Comparison of ENCODE assay signal across 1 cellular context in the genomic region with DNA sequence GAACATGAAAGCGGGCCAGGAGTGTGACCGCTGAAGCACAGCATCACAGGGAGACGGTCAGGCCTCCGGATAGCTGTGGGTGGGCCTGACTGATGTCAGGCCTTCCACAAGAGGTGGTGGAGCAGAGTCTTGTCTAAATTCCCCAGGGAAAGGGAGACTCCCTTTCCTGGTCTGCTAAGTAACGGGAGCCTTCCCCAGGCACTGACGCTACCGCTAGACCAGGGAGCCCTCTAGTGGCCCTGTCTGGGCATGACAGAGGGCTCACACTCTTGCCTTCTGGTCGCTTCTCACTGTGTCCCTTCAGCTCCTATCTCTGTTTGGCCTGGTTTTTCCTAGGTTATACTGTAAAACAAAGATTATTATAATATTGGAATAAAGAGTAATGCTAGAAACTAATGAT.
TF ChIP-seq lines count a peak whose summit lies in the region.

No MANE protein-coding gene starts in this region.

TF ChIP-seq in GM23338, 12 proteins besides CTCF, POLR2A, EP300 and RAD21 (continued from another document):
- TF ChIP-seq, protein P1, sequence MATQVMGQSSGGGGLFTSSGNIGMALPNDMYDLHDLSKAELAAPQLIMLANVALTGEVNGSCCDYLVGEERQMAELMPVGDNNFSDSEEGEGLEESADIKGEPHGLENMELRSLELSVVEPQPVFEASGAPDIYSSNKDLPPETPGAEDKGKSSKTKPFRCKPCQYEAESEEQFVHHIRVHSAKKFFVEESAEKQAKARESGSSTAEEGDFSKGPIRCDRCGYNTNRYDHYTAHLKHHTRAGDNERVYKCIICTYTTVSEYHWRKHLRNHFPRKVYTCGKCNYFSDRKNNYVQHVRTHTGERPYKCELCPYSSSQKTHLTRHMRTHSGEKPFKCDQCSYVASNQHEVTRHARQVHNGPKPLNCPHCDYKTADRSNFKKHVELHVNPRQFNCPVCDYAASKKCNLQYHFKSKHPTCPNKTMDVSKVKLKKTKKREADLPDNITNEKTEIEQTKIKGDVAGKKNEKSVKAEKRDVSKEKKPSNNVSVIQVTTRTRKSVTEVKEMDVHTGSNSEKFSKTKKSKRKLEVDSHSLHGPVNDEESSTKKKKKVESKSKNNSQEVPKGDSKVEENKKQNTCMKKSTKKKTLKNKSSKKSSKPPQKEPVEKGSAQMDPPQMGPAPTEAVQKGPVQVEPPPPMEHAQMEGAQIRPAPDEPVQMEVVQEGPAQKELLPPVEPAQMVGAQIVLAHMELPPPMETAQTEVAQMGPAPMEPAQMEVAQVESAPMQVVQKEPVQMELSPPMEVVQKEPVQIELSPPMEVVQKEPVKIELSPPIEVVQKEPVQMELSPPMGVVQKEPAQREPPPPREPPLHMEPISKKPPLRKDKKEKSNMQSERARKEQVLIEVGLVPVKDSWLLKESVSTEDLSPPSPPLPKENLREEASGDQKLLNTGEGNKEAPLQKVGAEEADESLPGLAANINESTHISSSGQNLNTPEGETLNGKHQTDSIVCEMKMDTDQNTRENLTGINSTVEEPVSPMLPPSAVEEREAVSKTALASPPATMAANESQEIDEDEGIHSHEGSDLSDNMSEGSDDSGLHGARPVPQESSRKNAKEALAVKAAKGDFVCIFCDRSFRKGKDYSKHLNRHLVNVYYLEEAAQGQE (IDR thresholded peaks at IDR 0.05; ENCODE audit: unreplicated experiment) = no peak
- no peak for TF ChIP-seq ZNF114 (CRISPR knock-in tag; IDR thresholded peaks at IDR 0.05)
- TF ChIP-seq EZH2 (IDR thresholded peaks at IDR 0.05; ENCODE audit: low read depth, unreplicated experiment) = no peak
- TF ChIP-seq POLR2AphosphoS5 (IDR thresholded peaks at IDR 0.05; ENCODE audit: low read depth) = no peak
